Comparison of ENCODE assay signal across 1 cellular context in genomic region chr10:114279289-114279688, GRCh38.
TF ChIP-seq lines count a peak whose summit lies in the region.

No MANE protein-coding gene starts in this region.

TF ChIP-seq in SK-N-SH treated with all-trans-retinoic acid at 6 μM for 48 hours, 23 proteins besides CTCF, POLR2A, EP300 and RAD21 (continued from another document):
- no peak for TF ChIP-seq PATZ1 (CRISPR knock-in tag; IDR thresholded peaks at IDR 0.05; ENCODE audit: borderline replicate concordance)
- TF ChIP-seq GLIS3 (CRISPR knock-in tag; IDR thresholded peaks at IDR 0.05), result no peak
- TF ChIP-seq ARNTL (CRISPR knock-in tag; IDR thresholded peaks at IDR 0.05; ENCODE audit: borderline replicate concordance, low read depth), result no peak
